8 cellular contexts compared by ENCODE assay signal in genomic region chr3:58333206-58334012, GRCh38. TPM values are rescaled to one million over a fixed set of nuclear protein-coding genes. Genes with fewer than 3 reads are reported as not detected.
DNase-seq lines count a peak whose midpoint lies in the region; ATAC-seq lines count a peak whose summit lies in the region.

No MANE protein-coding gene starts in this region.

- DNase-seq in COLO668 (lab: John Stamatoyannopoulos, UW; ENCODE audit: unreplicated experiment), result peak; percentile 34
- peak; percentile 40 for DNase-seq in T-helper 2 cell treated with Interferon-gamma antibody and Interleukin-4, amounts not matched to agents 5 μg/mL and 100 μg/mL, for 36 hours (ENCODE audit: low spot score)
- peak; percentile 65 for DNase-seq in cerebellum (ENCODE audit: low spot score)
- peak; percentile 34 to 45 for DNase-seq in left colon
- peak; percentile 6 to 18 for DNase-seq in stimulated activated CD4-positive, alpha-beta T cell treated with anti-CD3 and anti-CD28 coated beads, Interleukin-4, amount 100 ng/mL, for 4 hours

- no peaks in the 10 kb centered on the region for H3K27me3 Mint-ChIP-seq in T-helper 2 cell treated with Interferon-gamma antibody and Interleukin-4, amounts not matched to agents 5 μg/mL and 100 μg/mL, for 36 hours (ENCODE audit: low read depth)

- peak; percentile 41 for ATAC-seq in GM19455 (IDR thresholded peaks at IDR 0.05; ENCODE audit: unreplicated experiment)
- peak; percentile 33 for ATAC-seq in HG03558 (IDR thresholded peaks at IDR 0.05; ENCODE audit: extremely low read depth, unreplicated experiment)
- peak; percentile 54 for ATAC-seq in left colon
- no peak for ATAC-seq in HG03097 (IDR thresholded peaks at IDR 0.05; ENCODE audit: low FRiP score, unreplicated experiment)

- intact Hi-C loops in left colon (cut with DNase I, micrococcal nuclease), result loop anchor here in 1 of 2 donors (5.0 kb wide), 1 partner anchor 159 kb away; the partner anchor contains the start of gene KCTD6

- H3K9me3 Mint-ChIP-seq in T-helper 2 cell treated with Interferon-gamma antibody and Interleukin-4, amounts not matched to agents 5 μg/mL and 100 μg/mL, for 36 hours, result no peaks in the 10 kb centered on the region

- peak overlapping the region; percentile 97 for H3K27ac Mint-ChIP-seq in T-helper 2 cell treated with Interferon-gamma antibody and Interleukin-4, amounts not matched to agents 5 μg/mL and 100 μg/mL, for 36 hours

- H3K4me3 Mint-ChIP-seq in T-helper 2 cell treated with Interferon-gamma antibody and Interleukin-4, amounts not matched to agents 5 μg/mL and 100 μg/mL, for 36 hours, result peak overlapping the region; percentile 99

- peaks cover 34% of the 10 kb centered on the region for H3K4me1 Mint-ChIP-seq in T-helper 2 cell treated with Interferon-gamma antibody and Interleukin-4, amounts not matched to agents 5 μg/mL and 100 μg/mL, for 36 hours (ENCODE audit: low read depth)

- peaks cover 11% of the 10 kb centered on the region for H3K36me3 Mint-ChIP-seq in T-helper 2 cell treated with Interferon-gamma antibody and Interleukin-4, amounts not matched to agents 5 μg/mL and 100 μg/mL, for 36 hours (ENCODE audit: low read depth)

RNA-seq across cellular contexts. Expression of gene PXK, which starts 0.7 kb away (rescaled TPM):
- total RNA-seq in cerebellum (39.8 TPM), left colon (10 to 100 TPM; 10.2 to 12.6 TPM)

RNA-seq across cellular contexts. Expression of gene HTD2, which starts 27.1 kb away (rescaled TPM):
- 6.8 TPM for total RNA-seq in cerebellum
- 10 to 100 TPM in 1 of 2 donors, 1 to 10 TPM in 1; 8.2 to 13.0 TPM for total RNA-seq in left colon

RNA-seq across cellular contexts. Expression of gene RPP14, which starts 27.4 kb away (rescaled TPM):
- total RNA-seq in cerebellum (15.8 TPM), left colon (10 to 100 TPM; 19.9 to 21.3 TPM)

Comparison
In these comparisons a context has a peak if more than half of its experiments do, and no peak if none do; other contexts are left out.
1. DNase-seq: peak in every context shown above with its lines; median percentile 65 in cerebellum; 40 in T-helper 2 cell treated with Interferon-gamma antibody and Interleukin-4, amounts not matched to agents 5 μg/mL and 100 μg/mL, for 36 hours; 40 in left colon; 34 in COLO668; 12 in stimulated activated CD4-positive, alpha-beta T cell treated with anti-CD3 and anti-CD28 coated beads, Interleukin-4, amount 100 ng/mL, for 4 hours.